Comparison of ENCODE assay signal across 8 cellular contexts in the genomic region with DNA sequence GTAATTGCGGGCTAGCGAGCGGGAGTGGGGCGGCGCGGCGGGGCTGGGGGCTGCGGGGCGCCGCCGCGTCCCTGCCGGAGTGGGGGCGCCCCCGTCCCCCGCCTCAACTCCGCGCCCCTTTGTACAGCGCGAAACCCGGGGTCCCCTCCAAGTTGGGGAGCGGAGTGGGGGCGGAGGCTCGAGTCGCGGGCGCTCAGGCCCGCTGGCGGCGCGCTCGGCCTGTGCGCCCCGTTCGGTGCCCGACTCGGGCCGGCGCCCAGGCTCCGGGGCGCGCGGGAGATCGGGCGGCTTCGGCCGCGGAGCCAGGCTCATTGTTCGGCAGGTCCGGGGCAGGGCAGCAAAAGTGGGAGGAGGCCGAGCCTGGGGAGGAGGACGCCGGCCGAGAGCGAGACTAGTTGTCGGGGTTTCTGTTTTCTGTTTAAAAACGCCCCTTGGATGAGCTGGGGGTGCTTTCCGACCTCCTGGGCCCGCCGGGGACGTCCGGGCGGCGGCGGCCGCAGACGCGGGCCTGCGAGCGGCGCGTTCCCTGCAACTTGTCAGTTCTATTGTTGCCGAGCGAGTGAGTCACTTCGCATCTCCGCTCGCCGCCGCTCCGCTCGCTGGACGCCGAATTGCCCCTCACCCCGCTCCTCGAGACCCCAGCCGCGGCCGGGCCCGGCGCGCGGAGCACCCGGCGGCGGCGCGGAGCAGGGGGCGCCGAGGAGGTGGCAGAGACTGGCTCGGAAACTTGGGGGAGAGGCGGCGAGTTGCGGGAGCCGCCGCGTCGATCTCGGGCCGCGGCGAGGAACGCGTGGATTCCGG. TPM values are rescaled to one million over a fixed set of nuclear protein-coding genes. Genes with fewer than 3 reads are reported as not detected.
DNase-seq lines count a peak whose midpoint lies in the region; ATAC-seq lines count a peak whose summit lies in the region.

No MANE protein-coding gene starts in this region.

- H3K36me3 Mint-ChIP-seq in CD4-positive, alpha-beta memory T cell = peaks cover 4 to 29% of the 10 kb centered on the region in 2 donors

- H3K4me1 ChIP-seq in CD4-positive, alpha-beta memory T cell (ENCODE audit: insufficient read depth, low read length) = peaks cover 47% of the 10 kb centered on the region

- DNase-seq in CD4-positive, alpha-beta memory T cell = peak; percentile 56 to 83 (median 60)
- DNase-seq in T follicular helper cell (ENCODE audit: low read depth) (peak; percentile 22), amniotic stem cell (lab: John Stamatoyannopoulos, UW) (peak; percentile 12), left ventricle myocardium superior (peak; percentile 64), renal cortical epithelial cell (ENCODE audit: low read depth) (peak; percentile 35), NCI-H1048 (lab: John Stamatoyannopoulos, UW) (no peak)

- peak overlapping the region; percentile 80 to 82 for H3K4me3 ChIP-seq in CD4-positive, alpha-beta memory T cell (ENCODE audit: low read length in 2 of 2)

- no peaks in the 10 kb centered on the region for H3K36me3 ChIP-seq in CD4-positive, alpha-beta memory T cell (ENCODE audit: insufficient read depth, low read length)

- H3K27me3 ChIP-seq in CD4-positive, alpha-beta memory T cell (ENCODE audit: insufficient read depth, low read length) = no peaks in the 10 kb centered on the region

- POLR2A ChIA-PET in CD4-positive, alpha-beta memory T cell (lab: Charles Lee; ENCODE audit: partially characterized antibody) = interaction anchor here (0.8 to 3.2 kb wide), 20 partner anchors 8 to 788 kb away, joined by 3 to 111 read pairs (median 4); a partner anchor contains a TSS

- H3K27me3 Mint-ChIP-seq in CD4-positive, alpha-beta memory T cell = no peaks in the 10 kb centered on the region

- H3K4me1 Mint-ChIP-seq in CD4-positive, alpha-beta memory T cell = peaks cover 35 to 58% (median 43%) of the 10 kb centered on the region in 4 donors

- no peaks in the 10 kb centered on the region for H3K9me3 Mint-ChIP-seq in CD4-positive, alpha-beta memory T cell

- intact Hi-C loops in CD4-positive, alpha-beta memory T cell (cut with micrococcal nuclease) = loop anchor here (1.0 to 5.0 kb wide), 5 partner anchors 32 to 387 kb away; a partner anchor contains a TSS
- intact Hi-C loops in left ventricle myocardium superior (cut with micrococcal nuclease) = loop anchor here (5.0 kb wide), 1 partner anchor 37 kb away; no protein-coding TSS in a partner anchor

- H3K27ac ChIP-seq in CD4-positive, alpha-beta memory T cell (ENCODE audit: low read depth, low read length) = peak overlapping the region; percentile 79

- no peaks in the 10 kb centered on the region for H3K9me3 ChIP-seq in CD4-positive, alpha-beta memory T cell (ENCODE audit: control insufficient read depth in 1 of 2, low read length in 2 of 2)

- CTCF ChIA-PET in CD4-positive, alpha-beta memory T cell (lab: Charles Lee; ENCODE audit: partially characterized antibody) = interaction anchor here (1.0 to 2.7 kb wide), 15 partner anchors 8 to 674 kb away, joined by 3 to 16 read pairs (median 7); no protein-coding TSS in a partner anchor

- peak overlapping the region; percentile 81 to 96 (median 90) for H3K4me3 Mint-ChIP-seq in CD4-positive, alpha-beta memory T cell

- H3K27ac Mint-ChIP-seq in CD4-positive, alpha-beta memory T cell = peak overlapping the region; percentile 57 to 91 (median 86)

- ATAC-seq in GM19395 (IDR thresholded peaks at IDR 0.05; ENCODE audit: unreplicated experiment) (peak; percentile 34), HG03521 (IDR thresholded peaks at IDR 0.05; ENCODE audit: unreplicated experiment) (peak; percentile 29), left ventricle myocardium superior (peak; percentile 36)

RNA-seq across cellular contexts. Expression of a gene that starts 0.7 kb away (rescaled TPM):
- 10 to 100 TPM; 78.5 to 86.5 TPM for total RNA-seq in CD4-positive, alpha-beta memory T cell
- polyA plus RNA-seq in CD4-positive, alpha-beta memory T cell = 10 to 100 TPM; 36.5 to 58.2 TPM
- total RNA-seq in left ventricle myocardium superior (48.4 TPM), renal cortical epithelial cell (34.7 and 87.6 TPM in 2 replicates)
